Comparison of ENCODE assay signal across 8 cellular contexts in the genomic region with DNA sequence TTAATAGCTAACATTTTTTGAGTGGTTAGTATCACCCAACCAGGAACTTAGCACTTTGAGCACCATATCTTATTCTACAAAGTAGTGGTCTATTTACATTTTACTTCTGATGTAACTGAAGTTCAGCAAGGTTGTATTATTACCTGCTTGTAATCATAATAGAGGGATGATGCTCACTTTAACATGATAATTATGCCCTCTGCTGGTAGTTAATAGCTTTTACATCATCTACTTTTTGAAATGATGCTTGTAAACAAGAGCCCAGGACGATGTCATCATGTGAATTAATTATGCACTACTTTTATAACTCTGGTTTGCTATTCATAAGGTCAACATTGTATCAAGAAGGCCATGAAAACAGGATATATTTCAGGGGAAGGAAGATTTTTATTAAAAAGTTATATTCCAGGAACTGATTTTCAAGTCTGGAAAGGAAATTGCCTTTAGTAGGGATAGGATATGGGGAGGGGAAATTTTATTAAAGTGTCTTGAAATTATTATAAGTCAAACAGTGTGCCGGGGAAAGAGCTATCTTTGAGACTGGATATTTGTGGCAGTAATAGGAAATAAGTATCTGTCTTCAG.
DNase-seq lines count a peak whose midpoint lies in the region; ATAC-seq and TF ChIP-seq lines count a peak whose summit lies in the region.

No MANE protein-coding gene starts in this region.

- DNase-seq in DMS 273 (lab: John Stamatoyannopoulos, UW; ENCODE audit: unreplicated experiment) (peak; percentile 70), NCI-H82 (lab: John Stamatoyannopoulos, UW) (peak; percentile 54), choroid plexus epithelial cell (ENCODE audit: low read depth) (peak; percentile 51), neural crest cell (ENCODE audit: low read depth, low spot score) (no peak), DMS79 (lab: John Stamatoyannopoulos, UW) (no peak), activated gamma-delta T cell (lab: John Stamatoyannopoulos, UW) (no peak)

- TF ChIP-seq CTCF in choroid plexus epithelial cell (conservative IDR thresholded peaks at IDR 0.05; ENCODE audit: low read depth, low read length) (peak; percentile 53), neural crest cell (conservative IDR thresholded peaks at IDR 0.05) (peak; percentile 75)

- H3K27ac Mint-ChIP-seq in neural crest cell (ENCODE audit: unreplicated experiment): no peak overlapping the region

- no peak overlapping the region for H3K4me3 Mint-ChIP-seq in neural crest cell

- H3K36me3 Mint-ChIP-seq in neural crest cell (ENCODE audit: low read depth): no peaks in the 10 kb centered on the region

- H3K27me3 Mint-ChIP-seq in neural crest cell (ENCODE audit: low read depth): no peaks in the 10 kb centered on the region

- ATAC-seq in GM19463 (IDR thresholded peaks at IDR 0.05; ENCODE audit: unreplicated experiment) (peak; percentile 59), HG03565 (IDR thresholded peaks at IDR 0.05; ENCODE audit: unreplicated experiment) (peak; percentile 82)

- H3K4me3 ChIP-seq in choroid plexus epithelial cell (ENCODE audit: low read depth, low read length): no peak overlapping the region

- H3K4me1 Mint-ChIP-seq in neural crest cell: no peaks in the 10 kb centered on the region

- no peaks in the 10 kb centered on the region for H3K9me3 Mint-ChIP-seq in neural crest cell

Comparison
In these comparisons a context has a peak if more than half of its experiments do, and no peak if none do; other contexts are left out.
1. DNase-seq: peak in DMS 273 (single experiment), NCI-H82 (single experiment) and choroid plexus epithelial cell (single experiment); none in neural crest cell (single experiment), DMS79 (single experiment) and activated gamma-delta T cell (single experiment).